Comparison of ENCODE assay signal across 1 cellular context in the genomic region with DNA sequence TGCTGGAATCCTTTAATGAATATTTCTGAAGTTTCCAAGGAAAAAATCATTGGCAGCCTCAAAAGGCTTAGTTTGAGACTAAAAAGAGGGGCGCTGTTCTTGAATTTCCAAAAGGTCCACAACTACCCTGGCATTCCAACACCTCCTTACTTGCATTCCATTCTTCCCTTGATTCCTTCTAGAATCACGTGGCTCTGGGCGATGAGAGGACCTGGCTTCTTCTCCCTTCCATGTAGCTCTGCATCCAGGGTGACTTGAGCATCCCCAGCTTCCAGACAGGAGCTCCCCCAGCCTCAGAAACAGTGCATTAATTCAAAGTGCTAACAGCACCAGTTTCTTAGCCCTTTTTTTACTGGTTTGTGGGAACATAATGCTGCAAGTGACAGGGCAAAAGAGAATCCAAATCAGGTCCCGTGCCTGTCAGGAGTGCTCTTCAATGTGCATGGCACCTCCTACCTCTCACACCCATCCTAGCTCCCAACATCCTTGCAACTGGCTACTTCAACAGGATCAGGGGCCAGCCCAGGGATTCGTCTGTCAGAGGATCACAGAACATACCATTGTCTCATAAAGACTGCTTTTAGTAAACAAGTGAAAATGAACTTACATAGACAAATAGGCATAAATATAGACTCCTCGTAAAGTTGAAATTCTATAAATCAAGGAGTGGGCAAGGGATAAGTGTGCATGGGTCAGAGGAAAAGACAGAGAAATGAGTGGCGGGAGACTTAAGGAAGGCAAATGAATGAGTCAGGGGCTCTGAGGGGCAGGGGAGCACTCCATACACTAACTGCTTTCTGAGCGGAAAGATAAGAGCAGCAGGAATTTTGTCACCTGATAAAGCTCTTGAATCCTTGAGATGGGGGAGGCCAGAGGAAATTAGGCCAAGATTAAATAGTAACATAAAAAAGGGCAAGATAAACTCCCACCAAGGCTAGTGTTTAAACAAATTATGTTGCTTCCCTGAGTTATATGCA.
TF ChIP-seq lines count a peak whose summit lies in the region.

No MANE protein-coding gene starts in this region.

TF ChIP-seq in IMR-90, 13 proteins besides CTCF, POLR2A, EP300 and RAD21:
- TF ChIP-seq MAZ (IDR thresholded peaks at IDR 0.05; ENCODE audit: borderline replicate concordance, low read depth, low read length) (no peak), ELK1 (IDR thresholded peaks at IDR 0.05; ENCODE audit: borderline replicate concordance, low read depth, low read length) (no peak), CEBPB (IDR thresholded peaks at IDR 0.05; ENCODE audit: low read depth, low read length) (no peak), MAFK (IDR thresholded peaks at IDR 0.05; ENCODE audit: low read depth, low read length) (no peak), RFX5 (IDR thresholded peaks at IDR 0.05; ENCODE audit: low read depth, low read length) (no peak)
TF ChIP-seq in IMR-90: peak in this region for 0.
